In the genomic region with DNA sequence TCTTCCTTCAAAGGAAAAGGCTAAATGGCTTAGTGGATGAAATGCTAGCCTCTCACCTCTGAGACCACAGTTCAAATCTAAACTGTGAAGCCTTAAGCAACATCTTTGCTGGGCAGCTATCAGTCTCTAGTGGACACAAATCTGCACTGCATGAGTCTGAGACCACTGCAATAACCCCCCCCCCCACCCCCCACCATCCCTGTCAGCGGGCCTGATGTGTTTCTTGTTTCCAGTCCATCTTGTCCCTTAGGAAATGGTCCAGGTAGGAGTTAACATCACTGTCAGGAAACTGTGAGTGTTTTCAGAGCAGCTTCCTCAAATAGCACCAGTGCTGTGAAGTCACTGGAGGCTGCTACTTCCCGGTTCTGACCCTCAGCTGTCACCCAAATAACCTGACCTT, we compare ENCODE assay signal across 15 cellular contexts.
DNase-seq lines count a peak whose midpoint lies in the region; FAIRE-seq and TF ChIP-seq lines count a peak whose summit lies in the region.
"Had no signal": no experiment of that assay in that cellular context is flagged by ENCODE, and none has a peak within 500 bp of the region (broad histone marks: within the 10 kb centered on the region; RNA-seq: fewer than 3 reads in every experiment).

No MANE protein-coding gene starts in this region.

- no peak overlapping the region for H3K4me3 ChIP-seq in WERI-Rb-1 (ENCODE audit: low read depth, low read length)
- H3K4me3 ChIP-seq: esophagus squamous epithelium, SK-N-MC had no signal

- no peaks in the 10 kb centered on the region for H3K36me3 ChIP-seq in WERI-Rb-1
- H3K36me3 ChIP-seq: esophagus squamous epithelium had no signal

- no peak for FAIRE-seq in HTR-8/SVneo (lab: Jason Lieb, UNC)

- no peaks in the 10 kb centered on the region for H3K9me3 ChIP-seq in WERI-Rb-1 (ENCODE audit: severe bottlenecking)
- H3K9me3 ChIP-seq: esophagus squamous epithelium had no signal

- H3K27me3 ChIP-seq in WERI-Rb-1 (ENCODE audit: insufficient read depth, low read depth, severe bottlenecking): no peaks in the 10 kb centered on the region
- H3K27me3 ChIP-seq: esophagus squamous epithelium had no signal

- no peak overlapping the region for H3K27ac ChIP-seq in WERI-Rb-1
- H3K27ac ChIP-seq: C4-2B, esophagus squamous epithelium, SK-N-MC had no signal

- DNase-seq in Daoy (ENCODE audit: low read depth): peak; percentile 5
- DNase-seq in HTR-8/SVneo (ENCODE audit: insufficient read length, low spot score): peak; percentile 2
- peak; percentile 30 for DNase-seq in WERI-Rb-1
- DNase-seq in left kidney (ENCODE audit: low read depth, low spot score): peak; percentile 25
- DNase-seq in dedifferentiated amniotic fluid mesenchymal stem cell (ENCODE audit: extremely low spot score): no peak
- no peak for DNase-seq in GM10266 (ENCODE audit: extremely low spot score)
- DNase-seq in LoVo (ENCODE audit: low spot score): no peak
- DNase-seq in activated naive CD4-positive, alpha-beta T cell treated with anti-CD3 and anti-CD28 coated beads, Interleukin-2, amount 50 U/mL, for 16 hours: no peak
- DNase-seq: activated B cell treated with CpG ODN at 0.5 μM for 24 hours; activated naive CD8-positive, alpha-beta T cell treated with anti-CD3 and anti-CD28 coated beads, Interleukin-2, amount 50 U/mL, for 24 hours; esophagus squamous epithelium; GF-D8; NCI-H146 had no signal

- TF ChIP-seq CTCF in WERI-Rb-1 (IDR thresholded peaks at IDR 0.05; ENCODE audit: low read depth, low read length) (peak; percentile 74), GM10266 (IDR thresholded peaks at IDR 0.05; ENCODE audit: control insufficient read depth, insufficient read depth, low read depth, missing control alignments) (no peak)

Comparison
In these comparisons a context has a peak if more than half of its experiments do, and no peak if none do; other contexts are left out.
1. DNase-seq: peak in Daoy (single experiment), HTR-8/SVneo (single experiment), WERI-Rb-1 (single experiment) and left kidney (single experiment); none in dedifferentiated amniotic fluid mesenchymal stem cell (single experiment), GM10266 (single experiment), LoVo (single experiment) and activated naive CD4-positive, alpha-beta T cell treated with anti-CD3 and anti-CD28 coated beads, Interleukin-2, amount 50 U/mL, for 16 hours (single experiment).